ENCODE assay signal across 20 cellular contexts in genomic region chr17:61073799-61074513, GRCh38.
DNase-seq lines count a peak whose midpoint lies in the region; ATAC-seq lines count a peak whose summit lies in the region.
"Had no signal": no experiment of that assay in that cellular context is flagged by ENCODE, and none has a peak within 500 bp of the region (broad histone marks: within the 10 kb centered on the region; RNA-seq: fewer than 3 reads in every experiment).

No MANE protein-coding gene starts in this region.

- no peak for DNase-seq in activated T-cell treated with anti-CD3 and anti-CD28 coated beads, Interleukin-2, amount 50 U/mL, for 24 hours
- no peak for DNase-seq in activated T-cell treated with anti-CD3 and anti-CD28 coated beads, Interleukin-2, amount 50 U/mL, for 4 hours
- peak; percentile 5 to 18 for DNase-seq in NCI-H526 (lab: John Stamatoyannopoulos, UW)
- DNase-seq in amniotic epithelial cell (ENCODE audit: low read depth), result peak; percentile 31
- no peak for DNase-seq in stimulated activated effector memory CD8-positive, alpha-beta T cell treated with anti-CD3 and anti-CD28 coated beads, Interleukin-12 subunit alpha, Interleukin-12 subunit beta, amount 100 ng/mL, for 72 hours (ENCODE audit: low spot score in 2 of 2)
- DNase-seq in NCI-H146 (lab: John Stamatoyannopoulos, UW), result no peak
- no peak for DNase-seq in NOMO-1 treated with DMSO at 0.1 percent for 48 hours (lab: John Stamatoyannopoulos, UW; ENCODE audit: unreplicated experiment)
- DNase-seq: DMS79 treated with DMSO at 0.1 percent for 48 hours, GOT3, Karpas-422, MM.1S, NCI-H1092 treated with DMSO at 0.1 percent for 48 hours, NCI-H2081, NCI-H2171 treated with DMSO at 0.1 percent for 48 hours, NCI-H446, RPMI8226, SIG-M5 had no signal

- no peak for ATAC-seq in activated T-cell treated with anti-CD3 and anti-CD28 coated beads, Interleukin-2, amount 50 U/mL, for 4 hours
- ATAC-seq in stimulated activated effector memory CD8-positive, alpha-beta T cell treated with anti-CD3 and anti-CD28 coated beads, Interleukin-12 subunit alpha, Interleukin-12 subunit beta, amount 100 ng/mL, for 72 hours, result peak; percentile 69
- ATAC-seq in GM21526 (IDR thresholded peaks at IDR 0.05; ENCODE audit: low FRiP score, unreplicated experiment), result no peak
- ATAC-seq: GM12878 had no signal

- H3K36me3 Mint-ChIP-seq in activated T-cell treated with anti-CD3 and anti-CD28 coated beads, Interleukin-2, amount 50 U/mL, for 24 hours (ENCODE audit: low read depth), result peaks cover 12% of the 10 kb centered on the region
- peaks cover 10% of the 10 kb centered on the region for H3K36me3 Mint-ChIP-seq in activated T-cell treated with anti-CD3 and anti-CD28 coated beads, Interleukin-2, amount 50 U/mL, for 4 hours (ENCODE audit: insufficient read depth)
- H3K36me3 Mint-ChIP-seq in stimulated activated effector memory CD8-positive, alpha-beta T cell treated with anti-CD3 and anti-CD28 coated beads, Interleukin-12 subunit alpha, Interleukin-12 subunit beta, amount 100 ng/mL, for 72 hours, result no peaks in the 10 kb centered on the region

- H3K4me1 Mint-ChIP-seq in activated T-cell treated with anti-CD3 and anti-CD28 coated beads, Interleukin-2, amount 50 U/mL, for 24 hours (ENCODE audit: low read depth), result peaks cover 3% of the 10 kb centered on the region
- H3K4me1 Mint-ChIP-seq in activated T-cell treated with anti-CD3 and anti-CD28 coated beads, Interleukin-2, amount 50 U/mL, for 4 hours (ENCODE audit: low read depth), result no peaks in the 10 kb centered on the region
- H3K4me1 Mint-ChIP-seq in stimulated activated effector memory CD8-positive, alpha-beta T cell treated with anti-CD3 and anti-CD28 coated beads, Interleukin-12 subunit alpha, Interleukin-12 subunit beta, amount 100 ng/mL, for 72 hours, result peaks cover 5% of the 10 kb centered on the region
- H3K4me1 Mint-ChIP-seq: B cell had no signal

- no peaks in the 10 kb centered on the region for H3K27me3 Mint-ChIP-seq in activated T-cell treated with anti-CD3 and anti-CD28 coated beads, Interleukin-2, amount 50 U/mL, for 24 hours
- no peaks in the 10 kb centered on the region for H3K27me3 Mint-ChIP-seq in activated T-cell treated with anti-CD3 and anti-CD28 coated beads, Interleukin-2, amount 50 U/mL, for 4 hours (ENCODE audit: low read depth)
- H3K27me3 Mint-ChIP-seq: B cell had no signal

- peak overlapping the region; percentile 56 for H3K27ac Mint-ChIP-seq in activated T-cell treated with anti-CD3 and anti-CD28 coated beads, Interleukin-2, amount 50 U/mL, for 24 hours
- peak overlapping the region; percentile 3 for H3K27ac Mint-ChIP-seq in stimulated activated effector memory CD8-positive, alpha-beta T cell treated with anti-CD3 and anti-CD28 coated beads, Interleukin-12 subunit alpha, Interleukin-12 subunit beta, amount 100 ng/mL, for 72 hours
- H3K27ac Mint-ChIP-seq: B cell had no signal

- no peak overlapping the region for H3K4me3 Mint-ChIP-seq in activated T-cell treated with anti-CD3 and anti-CD28 coated beads, Interleukin-2, amount 50 U/mL, for 24 hours
- no peak overlapping the region for H3K4me3 Mint-ChIP-seq in activated T-cell treated with anti-CD3 and anti-CD28 coated beads, Interleukin-2, amount 50 U/mL, for 4 hours
- no peak overlapping the region for H3K4me3 Mint-ChIP-seq in stimulated activated effector memory CD8-positive, alpha-beta T cell treated with anti-CD3 and anti-CD28 coated beads, Interleukin-12 subunit alpha, Interleukin-12 subunit beta, amount 100 ng/mL, for 72 hours
- H3K4me3 Mint-ChIP-seq: B cell had no signal

- no peaks in the 10 kb centered on the region for H3K9me3 Mint-ChIP-seq in activated T-cell treated with anti-CD3 and anti-CD28 coated beads, Interleukin-2, amount 50 U/mL, for 24 hours
- no peaks in the 10 kb centered on the region for H3K9me3 Mint-ChIP-seq in activated T-cell treated with anti-CD3 and anti-CD28 coated beads, Interleukin-2, amount 50 U/mL, for 4 hours
- no peaks in the 10 kb centered on the region for H3K9me3 Mint-ChIP-seq in stimulated activated effector memory CD8-positive, alpha-beta T cell treated with anti-CD3 and anti-CD28 coated beads, Interleukin-12 subunit alpha, Interleukin-12 subunit beta, amount 100 ng/mL, for 72 hours

Comparison
In these comparisons a context has a peak if more than half of its experiments do, and no peak if none do; other contexts are left out.
1. DNase-seq: peak in NCI-H526 (2 of 2) and amniotic epithelial cell (single experiment); none in activated T-cell treated with anti-CD3 and anti-CD28 coated beads, Interleukin-2, amount 50 U/mL, for 24 hours (single experiment), activated T-cell treated with anti-CD3 and anti-CD28 coated beads, Interleukin-2, amount 50 U/mL, for 4 hours (single experiment), stimulated activated effector memory CD8-positive, alpha-beta T cell treated with anti-CD3 and anti-CD28 coated beads, Interleukin-12 subunit alpha, Interleukin-12 subunit beta, amount 100 ng/mL, for 72 hours (0 of 2), NCI-H146 (single experiment) and NOMO-1 treated with DMSO at 0.1 percent for 48 hours (single experiment).